1 cellular context compared by ENCODE assay signal in the genomic region with DNA sequence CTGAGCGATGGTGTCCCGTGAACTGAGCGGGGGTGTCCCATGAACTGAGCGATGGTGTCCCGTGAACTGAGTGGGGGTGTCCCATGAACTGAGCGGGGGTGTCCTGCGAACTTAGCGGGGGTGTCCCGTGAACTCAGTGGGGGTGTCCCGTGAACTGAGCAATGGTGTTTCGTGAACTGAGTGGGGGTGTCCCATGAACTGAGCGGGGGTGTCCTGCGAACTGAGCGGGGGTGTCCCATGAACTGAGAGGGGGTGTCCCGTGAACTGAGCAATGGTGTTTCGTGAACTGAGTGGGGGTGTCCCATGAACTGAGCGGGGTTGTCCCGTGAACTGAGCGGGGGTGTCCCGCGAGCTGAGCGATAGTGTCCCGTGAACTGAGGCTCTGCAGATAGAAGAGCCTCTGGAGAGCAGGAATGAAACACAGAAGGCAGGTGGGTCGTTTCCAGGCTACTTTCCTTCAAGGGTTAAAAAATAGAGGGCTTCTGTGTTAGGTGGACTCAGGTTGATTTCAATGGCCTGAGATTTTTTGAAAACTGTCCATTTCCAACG.
TF ChIP-seq lines count a peak whose summit lies in the region.
"Not testable (repeated sequence)": the region's sequence is repeated elsewhere in the genome, so short reads cannot be mapped to it uniquely, and the experiment has no call there.

No MANE protein-coding gene starts in this region.

TF ChIP-seq in K562, 482 proteins besides CTCF, POLR2A, EP300 and RAD21:
- TF ChIP-seq, protein P1, sequence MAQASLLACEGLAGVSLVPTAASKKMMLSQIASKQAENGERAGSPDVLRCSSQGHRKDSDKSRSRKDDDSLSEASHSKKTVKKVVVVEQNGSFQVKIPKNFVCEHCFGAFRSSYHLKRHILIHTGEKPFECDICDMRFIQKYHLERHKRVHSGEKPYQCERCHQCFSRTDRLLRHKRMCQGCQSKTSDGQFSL (CRISPR knock-in tag; IDR thresholded peaks at IDR 0.05) = 0 out of 2 replicates have a peak, but pooled peaks have one; percentile 23
- TF ChIP-seq, protein P1 (tag; IDR thresholded peaks at IDR 0.05) = not testable (repeated sequence)
